Comparison of ENCODE assay signal across 1 cellular context in genomic region chr7:27424231-27424630, GRCh38.
A peak's percentile ranks its signal among the peaks of the same experiment; 100 is the strongest.
TF ChIP-seq lines count a peak whose summit lies in the region.

No MANE protein-coding gene starts in this region.

TF ChIP-seq in A549, 52 proteins besides CTCF, POLR2A, EP300 and RAD21:
- TF ChIP-seq, protein P1, sequence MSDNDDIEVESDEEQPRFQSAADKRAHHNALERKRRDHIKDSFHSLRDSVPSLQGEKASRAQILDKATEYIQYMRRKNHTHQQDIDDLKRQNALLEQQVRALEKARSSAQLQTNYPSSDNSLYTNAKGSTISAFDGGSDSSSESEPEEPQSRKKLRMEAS (IDR thresholded peaks at IDR 0.05), result 0 out of 2 replicates have a peak, but pooled peaks have one; percentile 10
- TF ChIP-seq PBX3 (IDR thresholded peaks at IDR 0.05), result no peak
